26 cellular contexts compared by ENCODE assay signal in genomic region chr15:26634319-26634718, GRCh38.
DNase-seq lines count a peak whose midpoint lies in the region; ATAC-seq, FAIRE-seq and TF ChIP-seq lines count a peak whose summit lies in the region.
"Had no signal": no experiment of that assay in that cellular context is flagged by ENCODE, and none has a peak within 500 bp of the region (broad histone marks: within the 10 kb centered on the region; RNA-seq: fewer than 3 reads in every experiment).

No MANE protein-coding gene starts in this region.

- H3K27me3 Mint-ChIP-seq in endodermal cell (ENCODE audit: insufficient read depth) = no peaks in the 10 kb centered on the region
- H3K27me3 Mint-ChIP-seq: activated CD4-positive, alpha-beta T cell treated with anti-CD3 and anti-CD28 coated beads, Interleukin-2, amount 10 ng/mL, durations not matched to agents 7 days and 5 days had no signal

- H3K27me3 ChIP-seq in HepG2 (ENCODE audit: control insufficient read depth in 1 of 2, insufficient read depth in 2 of 2, low read length in 2 of 2) = no peaks in the 10 kb centered on the region
- H3K27me3 ChIP-seq in right lobe of liver = no peaks in the 10 kb centered on the region
- H3K27me3 ChIP-seq in endodermal cell (ENCODE audit: control insufficient read depth, insufficient read depth, low read length, poor library complexity, severe bottlenecking) = no peaks in the 10 kb centered on the region
- H3K27me3 ChIP-seq: BLaER1, body of pancreas, transverse colon had no signal

- TF ChIP-seq POLR2A in HepG2 (IDR thresholded peaks at IDR 0.05; ENCODE audit: insufficient read depth in 1 of 2, low read depth in 2 of 2, low read length in 2 of 2) = no peak
- no peak for TF ChIP-seq POLR2A in right lobe of liver (IDR thresholded peaks at IDR 0.05)

- H2AFZ ChIP-seq in HepG2 (ENCODE audit: low read length) = no peak overlapping the region
- H2AFZ ChIP-seq: parathyroid adenoma had no signal

- peaks cover 8% of the 10 kb centered on the region for H3K36me3 Mint-ChIP-seq in endodermal cell (ENCODE audit: low read depth)
- H3K36me3 Mint-ChIP-seq: naive thymus-derived CD8-positive, alpha-beta T cell had no signal

- in situ Hi-C loops in HepG2 (cut with HindIII; ENCODE audit: extremely low pct_ligation_motif_present, low pct_unique_long_range_greater_than_20kb) = no loop called here

- CTCF ChIA-PET in HepG2 (lab: Yijun Ruan, JAX; ENCODE audit: low intra/inter-chr PET ratio, low total read pairs) = no interaction called here

- peak overlapping the region; percentile 97 for H3K27ac Mint-ChIP-seq in endodermal cell
- H3K27ac Mint-ChIP-seq: activated CD4-positive, alpha-beta T cell treated with anti-CD3 and anti-CD28 coated beads, Interleukin-2, amount 10 ng/mL, durations not matched to agents 7 days and 5 days; activated T-cell treated with anti-CD3 and anti-CD28 coated beads, Interleukin-2, amount 50 U/mL, for 72 hours; naive thymus-derived CD8-positive, alpha-beta T cell; T-helper 2 cell treated with Interferon-gamma antibody and Interleukin-4, amounts not matched to agents 5 μg/mL and 100 μg/mL, for 36 hours had no signal

- intact Hi-C loops in HepG2 (cut with micrococcal nuclease; ENCODE audit: unreplicated experiment) = no loop called here
- intact Hi-C loops in right lobe of liver (cut with DNase I) = no loop called here

- H3K27ac ChIP-seq in HepG2 (ENCODE audit: extremely low read length, insufficient read depth, low read length) = no peak overlapping the region
- H3K27ac ChIP-seq in right lobe of liver = no peak overlapping the region
- H3K27ac ChIP-seq in endodermal cell (ENCODE audit: low read depth, low read length) = peak overlapping the region; percentile 84
- H3K27ac ChIP-seq: BLaER1, body of pancreas, parathyroid adenoma, transverse colon, VCaP had no signal

- H3K9me3 ChIP-seq in HepG2 (ENCODE audit: low read length) = peaks cover 80% of the 10 kb centered on the region
- no peaks in the 10 kb centered on the region for H3K9me3 ChIP-seq in right lobe of liver
- no peaks in the 10 kb centered on the region for H3K9me3 ChIP-seq in endodermal cell (ENCODE audit: control insufficient read depth, low read length)
- H3K9me3 ChIP-seq: body of pancreas had no signal

- no peak for FAIRE-seq in HepG2 (lab: Jason Lieb, UNC)
- FAIRE-seq: keratinocyte had no signal

- no peaks in the 10 kb centered on the region for H3K79me2 ChIP-seq in HepG2 (ENCODE audit: insufficient read depth, low read length)
- H3K79me2 ChIP-seq: parathyroid adenoma had no signal

- POLR2A ChIA-PET in HepG2 (lab: Yijun Ruan, JAX) = no interaction called here

- no peak overlapping the region for H3K4me3 Mint-ChIP-seq in endodermal cell
- H3K4me3 Mint-ChIP-seq: activated CD4-positive, alpha-beta T cell treated with anti-CD3 and anti-CD28 coated beads, Interleukin-2, amount 10 ng/mL, durations not matched to agents 7 days and 5 days; activated T-cell treated with anti-CD3 and anti-CD28 coated beads, Interleukin-2, amount 50 U/mL, for 72 hours; naive thymus-derived CD8-positive, alpha-beta T cell; T-helper 2 cell treated with Interferon-gamma antibody and Interleukin-4, amounts not matched to agents 5 μg/mL and 100 μg/mL, for 36 hours had no signal

- WGBS in HepG2 (ENCODE audit: low lambda C conversion rate) = 41% methylated on average over 5 of the region's 5 CpGs
- WGBS in right lobe of liver (ENCODE audit: insufficient coverage, low coverage, low lambda C conversion rate, missing lambda C conversion rate) = 72% methylated on average over 5 of the region's 5 CpGs
- 58 to 67% methylated on average over 3 to 5 of the region's 5 CpGs for WGBS in endodermal cell (ENCODE audit: insufficient coverage in 1 of 2, insufficient read length in 1 of 2), 2 experiments

- H4K20me1 ChIP-seq in HepG2 (ENCODE audit: insufficient read depth, low read length) = no peaks in the 10 kb centered on the region
- H4K20me1 ChIP-seq: BLaER1 had no signal

- H3K4me3 ChIP-seq in HepG2 (replicated peaks in 1 of 3; ENCODE audit: insufficient read depth in 1 of 3, low read depth in 2 of 3, low read length in 3 of 3) (no peak overlapping the region), right lobe of liver (no peak overlapping the region), endodermal cell (ENCODE audit: low read length) (no peak overlapping the region)
- H3K4me3 ChIP-seq: BLaER1, body of pancreas, smooth muscle cell, transverse colon had no signal

- peaks cover 57% of the 10 kb centered on the region for H3K4me1 Mint-ChIP-seq in endodermal cell
- H3K4me1 Mint-ChIP-seq: activated CD4-positive, alpha-beta T cell treated with anti-CD3 and anti-CD28 coated beads, Interleukin-2, amount 10 ng/mL, durations not matched to agents 7 days and 5 days; naive thymus-derived CD8-positive, alpha-beta T cell had no signal

- H3K9ac ChIP-seq in HepG2 (ENCODE audit: insufficient read depth, low read depth, low read length) (no peak overlapping the region), endodermal cell (ENCODE audit: extremely low read depth, low read length, poor library complexity, severe bottlenecking) (peak overlapping the region; percentile 86)
- H3K9ac ChIP-seq: BLaER1, parathyroid adenoma had no signal

- no peak for ATAC-seq in HepG2
- no peak for ATAC-seq in right lobe of liver
- ATAC-seq: activated T-cell treated with anti-CD3 and anti-CD28 coated beads, Interleukin-2, amount 50 U/mL, for 72 hours; body of pancreas; naive thymus-derived CD8-positive, alpha-beta T cell; PC-3 had no signal

- no peak overlapping the region for H3K4me2 ChIP-seq in HepG2 (ENCODE audit: low read depth, low read length)
- H3K4me2 ChIP-seq: BLaER1, smooth muscle cell had no signal

- H3K4me1 ChIP-seq in HepG2 (ENCODE audit: insufficient read depth, low read length) (no peaks in the 10 kb centered on the region), right lobe of liver (no peaks in the 10 kb centered on the region), endodermal cell (ENCODE audit: control insufficient read depth, insufficient read depth, low read length) (peaks cover 18% of the 10 kb centered on the region)
- H3K4me1 ChIP-seq: BLaER1, parathyroid adenoma, transverse colon had no signal

- TF ChIP-seq CTCF in HepG2 (CRISPR knock-in tag; IDR thresholded peaks at IDR 0.05) (no peak), right lobe of liver (IDR thresholded peaks at IDR 0.05) (no peak), endodermal cell (conservative IDR thresholded peaks at IDR 0.05) (no peak)

- no TSS peak for BruUV-seq in HepG2 (replicated peaks; lab: Mats Ljungman, UMichigan)

- no peaks in the 10 kb centered on the region for H3K36me3 ChIP-seq in HepG2 (replicated peaks in 1 of 2; ENCODE audit: control insufficient read depth in 1 of 2, insufficient read depth in 2 of 2, low read length in 2 of 2)
- no peaks in the 10 kb centered on the region for H3K36me3 ChIP-seq in right lobe of liver
- peaks cover 2% of the 10 kb centered on the region for H3K36me3 ChIP-seq in endodermal cell (ENCODE audit: control insufficient read depth, insufficient read depth, low read length)
- H3K36me3 ChIP-seq: BLaER1, transverse colon had no signal

- no peak for TF ChIP-seq RAD21 in HepG2 (CRISPR knock-in tag; IDR thresholded peaks at IDR 0.05)

- DNase-seq in HepG2 (ENCODE audit: low spot score) (no peak), right lobe of liver (no peak), NCI-H524 treated with DMSO at 0.1 percent for 48 hours (lab: John Stamatoyannopoulos, UW) (peak; percentile 61), endodermal cell (peak; percentile 63), NCI-H2029 (lab: John Stamatoyannopoulos, UW) (no peak), dedifferentiated amniotic fluid mesenchymal stem cell (ENCODE audit: extremely low spot score) (no peak), NOMO-1 (lab: John Stamatoyannopoulos, UW; ENCODE audit: unreplicated experiment in 2 of 2) (no peak), NCI-H2081 treated with DMSO at 0.1 percent for 48 hours (lab: John Stamatoyannopoulos, UW) (no peak)
- DNase-seq: activated CD4-positive, alpha-beta T cell treated with anti-CD3 and anti-CD28 coated beads, Interleukin-2, amount 10 ng/mL, durations not matched to agents 7 days and 5 days; activated naive CD4-positive, alpha-beta T cell treated with Interleukin-2 at 50 U/mL for 16 hours; activated T-cell treated with anti-CD3 and anti-CD28 coated beads, Interleukin-2, amount 50 U/mL, for 72 hours; body of pancreas; COR-L47; HCEC 1CT; midbrain; naive thymus-derived CD8-positive, alpha-beta T cell; NCI-H1436 treated with DMSO at 0.1 percent for 48 hours; NCI-H2171 treated with DMSO at 0.1 percent for 48 hours; PC-3; transverse colon had no signal

- TF ChIP-seq EP300 in HepG2 (IDR thresholded peaks at IDR 0.05; ENCODE audit: low read depth in 2 of 2, low read length in 2 of 2) (no peak), HepG2 (CRISPR knock-in tag; IDR thresholded peaks at IDR 0.05; ENCODE audit: borderline replicate concordance) (no peak)

- H3K9me3 Mint-ChIP-seq in endodermal cell = no peaks in the 10 kb centered on the region

TF ChIP-seq in HepG2, 621 proteins besides CTCF, POLR2A, EP300 and RAD21:
- TF ChIP-seq RFX1 (IDR thresholded peaks at IDR 0.05) = peak; percentile 28; the same call in 1 of the 2 replicates
- no peak for TF ChIP-seq ZNF234 (CRISPR knock-in tag; conservative IDR thresholded peaks at IDR 0.05)

Comparison
In these comparisons a context has a peak if more than half of its experiments do, and no peak if none do; other contexts are left out.
1. DNase-seq: peak in NCI-H524 treated with DMSO at 0.1 percent for 48 hours (single experiment) and endodermal cell (single experiment); none in HepG2 (single experiment), right lobe of liver (0 of 3), NCI-H2029 (single experiment), dedifferentiated amniotic fluid mesenchymal stem cell (single experiment), NOMO-1 (0 of 2) and NCI-H2081 treated with DMSO at 0.1 percent for 48 hours (single experiment).